In the genomic region with DNA sequence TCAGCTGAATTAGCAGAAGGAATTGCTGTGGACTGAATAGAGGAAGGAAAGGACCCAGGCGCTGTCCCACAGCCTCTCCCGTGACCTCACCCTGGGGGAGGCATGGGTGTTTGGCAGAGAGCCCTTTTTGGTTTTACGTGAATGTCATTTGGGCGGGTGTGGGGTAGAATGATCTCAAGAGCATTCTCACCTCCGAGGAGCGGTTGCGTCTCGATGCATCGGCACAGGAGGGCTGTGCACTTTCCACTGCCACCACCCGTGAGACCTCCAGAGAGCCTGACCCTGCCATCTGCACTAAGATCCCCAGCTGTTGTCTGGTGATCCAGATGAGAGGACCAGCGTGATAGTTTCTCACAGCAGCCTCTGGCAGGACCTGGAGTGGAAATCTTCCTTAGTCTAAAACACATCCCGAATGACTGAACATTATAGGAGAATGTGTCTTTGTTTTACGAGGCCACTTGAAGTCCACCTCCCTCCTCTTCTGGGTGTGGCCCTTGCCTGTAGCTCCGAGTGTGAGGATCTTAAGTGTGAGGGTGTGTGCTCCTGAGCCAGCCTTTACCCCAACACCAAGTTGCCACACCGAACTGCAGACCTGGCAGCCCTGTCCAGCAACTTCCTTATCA, we compare ENCODE assay signal across 1 cellular context.
TF ChIP-seq lines count a peak whose summit lies in the region.

No MANE protein-coding gene starts in this region.

TF ChIP-seq in K562, 482 proteins besides CTCF, POLR2A, EP300 and RAD21 (continued from another document):
- TF ChIP-seq ZBTB2 (IDR thresholded peaks at IDR 0.05) (no peak), NFIC (IDR thresholded peaks at IDR 0.05) (peak; percentile 61), NFRKB (IDR thresholded peaks at IDR 0.05; ENCODE audit: low read depth) (no peak), BHLHE40 (IDR thresholded peaks at IDR 0.05; ENCODE audit: low read length) (peak; percentile 73), ZHX1 (conservative IDR thresholded peaks at IDR 0.05; ENCODE audit: low read length) (no peak), MBD2 (IDR thresholded peaks at IDR 0.05; ENCODE audit: borderline replicate concordance, low read depth) (0 out of 2 replicates have a peak, but pooled peaks have one; percentile 22), SMARCE1 (IDR thresholded peaks at IDR 0.05) (no peak), STAT5A (IDR thresholded peaks at IDR 0.05; ENCODE audit: borderline replicate concordance, low read length) (no peak), TAF15 (IDR thresholded peaks at IDR 0.05; ENCODE audit: low read depth, low read length) (no peak), JUN (IDR thresholded peaks at IDR 0.05; ENCODE audit: borderline replicate concordance, low read depth, low read length) (peak; percentile 16; the same call in 1 of the 2 replicates), JUN (CRISPR knock-in tag; IDR thresholded peaks at IDR 0.05; ENCODE audit: borderline replicate concordance) (no peak), KAT7 (CRISPR knock-in tag; IDR thresholded peaks at IDR 0.05; ENCODE audit: borderline replicate concordance) (no peak), SAFB2 (IDR thresholded peaks at IDR 0.05; ENCODE audit: borderline replicate concordance, low read depth, low read length, severe bottlenecking) (no peak), NCOA2 (IDR thresholded peaks at IDR 0.05; ENCODE audit: partially characterized antibody in 2 of 2) (no peak), VEZF1 (CRISPR knock-in tag; IDR thresholded peaks at IDR 0.05) (0 out of 2 replicates have a peak, but pooled peaks have one; percentile 21), FOXA1 (IDR thresholded peaks at IDR 0.05; ENCODE audit: borderline replicate concordance) (no peak)
- TF ChIP-seq, protein P1, sequence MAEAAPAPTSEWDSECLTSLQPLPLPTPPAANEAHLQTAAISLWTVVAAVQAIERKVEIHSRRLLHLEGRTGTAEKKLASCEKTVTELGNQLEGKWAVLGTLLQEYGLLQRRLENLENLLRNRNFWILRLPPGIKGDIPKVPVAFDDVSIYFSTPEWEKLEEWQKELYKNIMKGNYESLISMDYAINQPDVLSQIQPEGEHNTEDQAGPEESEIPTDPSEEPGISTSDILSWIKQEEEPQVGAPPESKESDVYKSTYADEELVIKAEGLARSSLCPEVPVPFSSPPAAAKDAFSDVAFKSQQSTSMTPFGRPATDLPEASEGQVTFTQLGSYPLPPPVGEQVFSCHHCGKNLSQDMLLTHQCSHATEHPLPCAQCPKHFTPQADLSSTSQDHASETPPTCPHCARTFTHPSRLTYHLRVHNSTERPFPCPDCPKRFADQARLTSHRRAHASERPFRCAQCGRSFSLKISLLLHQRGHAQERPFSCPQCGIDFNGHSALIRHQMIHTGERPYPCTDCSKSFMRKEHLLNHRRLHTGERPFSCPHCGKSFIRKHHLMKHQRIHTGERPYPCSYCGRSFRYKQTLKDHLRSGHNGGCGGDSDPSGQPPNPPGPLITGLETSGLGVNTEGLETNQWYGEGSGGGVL (CRISPR knock-in tag; IDR thresholded peaks at IDR 0.05), result no peak
